8 cellular contexts compared by ENCODE assay signal in the genomic region with DNA sequence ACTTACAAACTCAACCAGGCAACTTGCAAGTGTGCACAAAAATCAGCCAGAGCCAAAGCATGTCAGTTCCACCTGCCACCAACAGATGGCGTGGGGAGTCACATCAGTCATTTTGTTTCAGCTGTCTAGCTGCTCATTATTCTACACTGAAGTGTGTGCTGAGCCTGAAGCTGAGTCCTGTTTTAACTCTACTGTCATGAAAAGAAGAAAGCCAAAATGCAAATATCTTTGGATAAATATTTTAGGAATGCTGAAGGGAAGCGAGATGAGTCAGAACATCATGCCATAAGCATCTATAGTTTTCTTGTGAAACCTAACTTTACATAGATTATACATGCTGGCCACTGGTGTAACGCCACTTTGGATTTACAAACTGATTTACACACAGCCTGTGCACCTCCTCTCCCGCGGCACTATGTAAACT.
DNase-seq lines count a peak whose midpoint lies in the region; ATAC-seq, FAIRE-seq and TF ChIP-seq lines count a peak whose summit lies in the region.

No MANE protein-coding gene starts in this region.

- ATAC-seq in right cardiac atrium (peak; percentile 77 to 79), HG03354 (IDR thresholded peaks at IDR 0.05; ENCODE audit: poor library complexity, severe bottlenecking, unreplicated experiment) (no peak), HG03095 (IDR thresholded peaks at IDR 0.05; ENCODE audit: unreplicated experiment) (no peak)

- H3K9me3 ChIP-seq in right cardiac atrium (ENCODE audit: control insufficient read depth, low read length) (no peaks in the 10 kb centered on the region), sigmoid colon (no peaks in the 10 kb centered on the region)

- no peak overlapping the region for H3K27ac ChIP-seq in right cardiac atrium (ENCODE audit: low read length)
- H3K27ac ChIP-seq in sigmoid colon: no peak overlapping the region

- WGBS in right cardiac atrium: 33% methylated on average over 5 of the region's 5 CpGs
- WGBS in sigmoid colon, 2 donors: 23 to 30% methylated on average over 5 of the region's 5 CpGs

- no peaks in the 10 kb centered on the region for H3K4me1 ChIP-seq in right cardiac atrium (ENCODE audit: control insufficient read depth, insufficient read depth, low read length)
- H3K4me1 ChIP-seq in sigmoid colon: no peaks in the 10 kb centered on the region

- DNase-seq in MV-4-11 (lab: John Stamatoyannopoulos, UW): peak; percentile 38
- DNase-seq in SKM-1 treated with dmso at 0.1 percent for 144 hours (lab: John Stamatoyannopoulos, UW; ENCODE audit: unreplicated experiment): peak; percentile 15
- peak in 56 of 58 donors; percentile 27 to 88 (median 68) for DNase-seq in anterior cingulate cortex (lab: John Stamatoyannopoulos, UW)
- DNase-seq in right cardiac atrium: peak; percentile 47 to 90 (median 83)
- peak; percentile 71 for DNase-seq in sigmoid colon

- H3K27me3 ChIP-seq in right cardiac atrium (ENCODE audit: control insufficient read depth, insufficient read depth) (no peaks in the 10 kb centered on the region), sigmoid colon (no peaks in the 10 kb centered on the region)

- peak; percentile 8 to 86 (median 72) for TF ChIP-seq CTCF in sigmoid colon (IDR thresholded peaks at IDR 0.05)

- peak; percentile 52 for FAIRE-seq in G401.6 (lab: Jason Lieb, UNC)

- TF ChIP-seq EP300 in sigmoid colon (IDR thresholded peaks at IDR 0.05): no peak

- no peak overlapping the region for H3K4me3 ChIP-seq in right cardiac atrium (ENCODE audit: low read length)
- H3K4me3 ChIP-seq in sigmoid colon: no peak overlapping the region

- TF ChIP-seq POLR2A in sigmoid colon (IDR thresholded peaks at IDR 0.05): no peak

- H3K36me3 ChIP-seq in sigmoid colon: no peaks in the 10 kb centered on the region

- intact Hi-C loops in right cardiac atrium (cut with DNase I): loop anchor here in 2 of 4 donors (5.0 to 10.0 kb wide), 2 partner anchors 93 to 175 kb away; partner anchors contain the start of gene CDK5R1 (in 1 of the 2)
- intact Hi-C loops in sigmoid colon (cut with DNase I): loop anchor here (5.0 kb wide), 1 partner anchor 98 kb away; no protein-coding TSS in a partner anchor

Comparison
In these comparisons a context has a peak if more than half of its experiments do, and no peak if none do; other contexts are left out.
1. DNase-seq: peak in every context shown above with its lines; median percentile 83 in right cardiac atrium; 71 in sigmoid colon; 68 in anterior cingulate cortex; 38 in MV-4-11; 15 in SKM-1 treated with dmso at 0.1 percent for 144 hours.
2. ATAC-seq: peak in right cardiac atrium (2 of 2); none in HG03354 (single experiment) and HG03095 (single experiment).